ENCODE assay signal across 1 cellular context in genomic region chr2:174270263-174270662, GRCh38. TPM values are rescaled to one million over a fixed set of nuclear protein-coding genes. Genes with fewer than 3 reads are reported as not detected.
DNase-seq lines count a peak whose midpoint lies in the region; ATAC-seq, FAIRE-seq and TF ChIP-seq lines count a peak whose summit lies in the region.
"Not testable (repeated sequence)": the region's sequence is repeated elsewhere in the genome, so short reads cannot be mapped to it uniquely, and the experiment has no call there.

No MANE protein-coding gene starts in this region.

- BruUV-seq in K562 (replicated peaks; lab: Mats Ljungman, UMichigan) = not testable (repeated sequence)

- no CpG with 5 or more reads among the region's 6 CpGs for WGBS in K562 (ENCODE audit: insufficient coverage, low coverage, missing lambda C conversion rate)

- not testable (repeated sequence) for FAIRE-seq in K562 (lab: Jason Lieb, UNC)

- H3K36me3 ChIP-seq in K562 (ENCODE audit: control insufficient read depth, insufficient read depth, low read length) = not testable (repeated sequence)

- CTCF ChIA-PET in K562 (lab: Yijun Ruan, JAX; ENCODE audit: low intra/inter-chr PET ratio) = not testable (repeated sequence)

- H3K9ac ChIP-seq in K562 (ENCODE audit: insufficient read depth in 1 of 2, low read depth in 2 of 2, low read length in 2 of 2) = not testable (repeated sequence)

- TF ChIP-seq EP300 in K562 (IDR thresholded peaks at IDR 0.05; ENCODE audit: low read length) = not testable (repeated sequence)

- not testable (repeated sequence) for TF ChIP-seq CTCF in K562 (IDR thresholded peaks at IDR 0.05 in 2 of 3, conservative IDR thresholded peaks at IDR 0.05 in 1 of 3; ENCODE audit: insufficient read depth in 2 of 3, low read depth in 1 of 3, low read length in 3 of 3)

- H3K9me1 ChIP-seq in K562 (ENCODE audit: control insufficient read depth, insufficient read depth, low read length) = not testable (repeated sequence)

- in situ Hi-C loops in K562 (cut with MboI) = not testable (repeated sequence)

- not testable (repeated sequence) for H3K27ac ChIP-seq in K562 (ENCODE audit: extremely low read depth, low read depth, low read length)

- not testable (repeated sequence) for H3K4me1 ChIP-seq in K562 (replicated peaks in 1 of 2; ENCODE audit: control insufficient read depth in 2 of 2, insufficient read depth in 2 of 2, low read length in 2 of 2)

- intact Hi-C loops in K562 (cut with micrococcal nuclease) = not testable (repeated sequence)

- H4K20me1 ChIP-seq in K562 (replicated peaks; ENCODE audit: control insufficient read depth, insufficient read depth, low read length) = not testable (repeated sequence)

- TF ChIP-seq POLR2A in K562 (conservative IDR thresholded peaks at IDR 0.05) = not testable (repeated sequence)

- H3K79me2 ChIP-seq in K562 (ENCODE audit: control insufficient read depth, insufficient read depth, low read length) = not testable (repeated sequence)

- POLR2A ChIA-PET in K562 (lab: Yijun Ruan, JAX) = not testable (repeated sequence)

- H3K27me3 ChIP-seq in K562 (ENCODE audit: control insufficient read depth in 2 of 2, insufficient read depth in 2 of 2, low read length in 2 of 2) = peaks cover 6 to 10% of the 10 kb centered on the region in 2 experiments; a peak in 2 of 5 replicates

- ATAC-seq in K562 = not testable (repeated sequence)

- not testable (repeated sequence) for H3K9me3 ChIP-seq in K562 (replicated peaks; ENCODE audit: control insufficient read depth, insufficient read depth, low read depth, low read length)

- TF ChIP-seq RAD21 in K562 (CRISPR knock-in tag; conservative IDR thresholded peaks at IDR 0.05 in 1 of 2, IDR thresholded peaks at IDR 0.05 in 1 of 2) = not testable (repeated sequence)

- H2AFZ ChIP-seq in K562 (ENCODE audit: low read depth, low read length) = not testable (repeated sequence)

- DNase-seq in K562 (ENCODE audit: extremely low read depth in 1 of 4, low spot score in 3 of 4) = not testable (repeated sequence)

- not testable (repeated sequence) for H3K4me2 ChIP-seq in K562 (ENCODE audit: insufficient read depth, low read length)

- not testable (repeated sequence) for H3K4me3 ChIP-seq in K562

TF ChIP-seq in K562, 482 proteins besides CTCF, POLR2A, EP300 and RAD21:
- TF ChIP-seq ZNF507 (tag; conservative IDR thresholded peaks at IDR 0.05) = peak; percentile 91

RNA-seq across cellular contexts. Expression of gene OLA1, which starts 21.9 kb away (rescaled TPM):
- 45.3 and 93.0 TPM in 2 replicates for total RNA-seq in K562 (2011; cell fraction: chromatin; rRNA removed; ENCODE audit: low replicate concordance)
- total RNA-seq in K562 (2011; cell fraction: nucleolus; rRNA removed) = 23.7 and 26.2 TPM in 2 replicates
- total RNA-seq in K562 (2011; cell fraction: nucleoplasm; rRNA removed) = 50.8 and 59.4 TPM in 2 replicates
- total RNA-seq in K562 (2014; rRNA removed) (196 and 225 TPM in 2 replicates), K562 (2014; rRNA removed; fragmentation: Illumina TruSeq; extraction: Trizol) (264 and 282 TPM in 2 replicates), K562 (2015; rRNA removed; fragmentation: Illumina TruSeq; extraction: Trizol) (205 and 225 TPM in 2 replicates), K562 (2021) (207 and 216 TPM in 2 replicates)
- polyA plus RNA-seq in K562 (2011; rRNA removed) (272 and 334 TPM in 2 replicates), K562 (2014; fragmentation: Illumina TruSeq; extraction: Trizol) (293 and 353 TPM in 2 replicates), K562 (2014; fragmentation: Nextera tagmentation; extraction: Ambion mirVana) (100 to 1,000 TPM; 208 to 222 TPM), K562 (2014; rRNA removed) (270 and 272 TPM in 2 replicates)
- polyA plus RNA-seq in K562 (2011; cell fraction: cytosol; rRNA removed) = 27.0 and 94.9 TPM in 2 replicates
- polyA plus RNA-seq in K562 (2011; cell fraction: nucleus; rRNA removed) = 31.0 and 71.1 TPM in 2 replicates
- polyA plus RNA-seq in K562 (2012) = 242 and 284 TPM in 2 replicates
- polyA minus RNA-seq in K562 (2011; rRNA and poly(A)+ RNA removed) = 313 and 366 TPM in 2 replicates
- 79.3 and 86.3 TPM in 2 replicates for polyA minus RNA-seq in K562 (2011; cell fraction: cytosol; rRNA and poly(A)+ RNA removed)
- 38.4 and 88.7 TPM in 2 replicates for polyA minus RNA-seq in K562 (2011; cell fraction: nucleus; rRNA and poly(A)+ RNA removed)
